ENCODE assay signal across 9 cellular contexts in genomic region chr14:58752782-58753181, GRCh38.
A peak's percentile ranks its signal among the peaks of the same experiment; 100 is the strongest.
DNase-seq lines count a peak whose midpoint lies in the region; ATAC-seq and TF ChIP-seq lines count a peak whose summit lies in the region.
"Had no signal": no experiment of that assay in that cellular context is flagged by ENCODE, and none has a peak within 500 bp of the region (broad histone marks: within the 10 kb centered on the region; RNA-seq: fewer than 3 reads in every experiment).

No MANE protein-coding gene starts in this region.

- no peak for TF ChIP-seq CTCF in right lobe of liver (IDR thresholded peaks at IDR 0.05)
- TF ChIP-seq CTCF in CD4-positive, alpha-beta T cell (IDR thresholded peaks at IDR 0.05): no peak

- POLR2A ChIA-PET in CD4-positive, alpha-beta T cell (lab: Charles Lee): no interaction called here

- H3K9me3 Mint-ChIP-seq in CD4-positive, alpha-beta T cell: no peaks in the 10 kb centered on the region

- TF ChIP-seq POLR2A in right lobe of liver (IDR thresholded peaks at IDR 0.05): no peak

- H3K4me1 ChIP-seq in right lobe of liver: peaks cover 0 to 33% (median 7%) of the 10 kb centered on the region in 4 donors

- H3K4me3 ChIP-seq in right lobe of liver: no peak overlapping the region

- no peak overlapping the region for H3K27ac Mint-ChIP-seq in CD4-positive, alpha-beta T cell

- no peaks in the 10 kb centered on the region for H3K36me3 Mint-ChIP-seq in CD4-positive, alpha-beta T cell (ENCODE audit: low read depth)

- DNase-seq in NCI-H1694 (lab: John Stamatoyannopoulos, UW) (peak; percentile 52), right lobe of liver (peak; percentile 88 to 93 (median 90)), superior temporal gyrus (ENCODE audit: extremely low spot score) (peak; percentile 69), AG08396 (ENCODE audit: low spot score) (no peak)
- no peak for DNase-seq in CD4-positive, alpha-beta T cell
- no peak for DNase-seq in activated CD4-positive, alpha-beta T cell treated with anti-CD3 and anti-CD28 coated beads for 1 hour
- DNase-seq: stimulated activated CD4-positive, alpha-beta T cell treated with anti-CD3 and anti-CD28 coated beads, Interleukin-2, amount 100 ng/mL, for 48 hours had no signal

- peak overlapping the region; percentile 35 for H3K27ac ChIP-seq in cingulate gyrus (ENCODE audit: low read depth, low read length)
- peak overlapping the region; percentile 43 to 54 (median 45) for H3K27ac ChIP-seq in right lobe of liver
- no peak overlapping the region for H3K27ac ChIP-seq in CD4-positive, alpha-beta T cell (ENCODE audit: low read depth, low read length)

- no peaks in the 10 kb centered on the region for H3K36me3 ChIP-seq in right lobe of liver

- no peaks in the 10 kb centered on the region for H3K27me3 Mint-ChIP-seq in CD4-positive, alpha-beta T cell

- H3K4me3 Mint-ChIP-seq in CD4-positive, alpha-beta T cell: no peak overlapping the region

- H3K4me1 Mint-ChIP-seq in CD4-positive, alpha-beta T cell (ENCODE audit: low read depth): peaks cover 14% of the 10 kb centered on the region

- intact Hi-C loops in right lobe of liver (cut with DNase I): no loop called here
- intact Hi-C loops in CD4-positive, alpha-beta T cell (cut with DNase I, micrococcal nuclease): no loop called here

- no peaks in the 10 kb centered on the region for H3K27me3 ChIP-seq in right lobe of liver
- no peaks in the 10 kb centered on the region for H3K27me3 ChIP-seq in CD4-positive, alpha-beta T cell (ENCODE audit: control insufficient read depth, insufficient read depth, low read length)

- ATAC-seq in right lobe of liver: peak; percentile 87 to 94 (median 88)
- no peak for ATAC-seq in CD4-positive, alpha-beta T cell (ENCODE audit: poor library complexity)
- no peak for ATAC-seq in HG03469 (IDR thresholded peaks at IDR 0.05; ENCODE audit: unreplicated experiment)

- CTCF ChIA-PET in CD4-positive, alpha-beta T cell (lab: Charles Lee): no interaction called here

- WGBS in right lobe of liver (ENCODE audit: insufficient coverage, low coverage, low lambda C conversion rate, missing lambda C conversion rate): 7% methylated on average over 9 of the region's 9 CpGs

- no peaks in the 10 kb centered on the region for H3K9me3 ChIP-seq in right lobe of liver
- no peaks in the 10 kb centered on the region for H3K9me3 ChIP-seq in CD4-positive, alpha-beta T cell (ENCODE audit: control insufficient read depth, low read length)

Comparison
In these comparisons a context has a peak if more than half of its experiments do, and no peak if none do; other contexts are left out.
1. DNase-seq: peak in NCI-H1694 (single experiment), right lobe of liver (3 of 3) and superior temporal gyrus (single experiment); none in CD4-positive, alpha-beta T cell (0 of 10), activated CD4-positive, alpha-beta T cell treated with anti-CD3 and anti-CD28 coated beads for 1 hour (single experiment) and AG08396 (single experiment).
2. ATAC-seq: peak in right lobe of liver (4 of 4); none in CD4-positive, alpha-beta T cell (single experiment) and HG03469 (single experiment).